Comparison of ENCODE assay signal across 12 cellular contexts in the genomic region with DNA sequence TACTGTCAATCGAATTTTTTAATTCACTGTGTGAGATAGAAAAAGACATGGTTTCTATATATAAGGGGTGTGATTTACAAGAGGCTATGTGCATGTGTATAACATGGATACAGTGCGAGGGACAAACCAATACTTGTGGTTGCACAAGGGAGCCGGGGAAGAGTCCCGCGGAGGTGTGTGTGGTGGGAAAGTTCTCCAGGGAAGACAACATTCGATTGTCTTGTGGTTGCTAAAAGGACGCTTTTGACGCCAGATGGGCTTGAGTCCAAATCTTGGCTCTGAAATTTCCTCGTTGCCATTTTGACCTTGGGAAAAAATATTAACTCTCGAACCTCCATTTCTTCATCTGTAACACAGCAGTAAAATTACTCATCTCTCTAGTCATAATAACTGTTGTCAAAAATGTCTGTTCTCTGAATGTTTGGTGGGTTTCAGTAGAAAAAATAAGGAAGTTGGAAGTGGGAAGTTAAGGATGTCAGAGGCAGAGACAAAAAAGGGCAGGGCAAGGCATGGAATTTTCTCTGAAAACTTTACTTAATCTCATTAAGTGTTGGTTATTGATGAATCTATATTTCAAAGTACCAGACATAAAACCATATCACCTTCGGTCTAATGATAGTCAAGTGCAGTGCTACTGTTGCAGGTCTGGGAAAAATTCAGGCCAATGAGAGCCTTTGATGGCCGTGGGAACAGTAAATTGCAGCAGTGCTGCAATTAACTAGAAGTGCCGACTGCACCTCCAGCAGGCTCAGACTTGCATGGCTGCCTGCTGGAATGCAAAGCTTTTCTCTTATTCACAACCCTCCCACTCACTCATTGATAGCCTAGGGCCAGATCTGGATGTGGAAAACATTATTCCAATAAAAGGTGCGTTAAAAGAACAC. TPM values are rescaled to one million over a fixed set of nuclear protein-coding genes. Genes with fewer than 3 reads are reported as not detected.
DNase-seq lines count a peak whose midpoint lies in the region; ATAC-seq and TF ChIP-seq lines count a peak whose summit lies in the region.
"Had no signal": no experiment of that assay in that cellular context is flagged by ENCODE, and none has a peak within 500 bp of the region (broad histone marks: within the 10 kb centered on the region; RNA-seq: fewer than 3 reads in every experiment).

No MANE protein-coding gene starts in this region.

- H3K36me3 ChIP-seq in breast epithelium (no peaks in the 10 kb centered on the region), upper lobe of right lung (no peaks in the 10 kb centered on the region)

- peaks cover 6 to 21% of the 10 kb centered on the region in 2 donors for H3K4me1 ChIP-seq in breast epithelium
- peaks cover 14% of the 10 kb centered on the region for H3K4me1 ChIP-seq in upper lobe of right lung

- H3K4me3 ChIP-seq in breast epithelium (peak overlapping the region in 2 of 3 donors; percentile 7 to 39), upper lobe of right lung (no peak overlapping the region)

- no peaks in the 10 kb centered on the region for H3K4me1 Mint-ChIP-seq in T-helper 2 cell treated with Interferon-gamma antibody and Interleukin-4, amounts not matched to agents 5 μg/mL and 100 μg/mL, for 36 hours (ENCODE audit: low read depth)

- H3K27ac ChIP-seq in breast epithelium (peak overlapping the region; percentile 54 to 75), upper lobe of right lung (no peak overlapping the region), substantia nigra (ENCODE audit: low read depth, low read length, poor library complexity, severe bottlenecking) (no peak overlapping the region)
- H3K27ac ChIP-seq: 22Rv1 had no signal

- TF ChIP-seq POLR2A in breast epithelium (IDR thresholded peaks at IDR 0.05): no peak

- no peaks in the 10 kb centered on the region for H3K27me3 ChIP-seq in breast epithelium
- H3K27me3 ChIP-seq in upper lobe of right lung: no peaks in the 10 kb centered on the region

- TF ChIP-seq CTCF in breast epithelium (IDR thresholded peaks at IDR 0.05): no peak
- TF ChIP-seq CTCF in upper lobe of right lung (IDR thresholded peaks at IDR 0.05): no peak

- peak overlapping the region; percentile 41 for H3K27ac Mint-ChIP-seq in T-helper 2 cell treated with Interferon-gamma antibody and Interleukin-4, amounts not matched to agents 5 μg/mL and 100 μg/mL, for 36 hours
- H3K27ac Mint-ChIP-seq: activated T-helper 2 cell treated with anti-CD3 and anti-CD28 coated beads, Interferon-gamma antibody, Interleukin-2, Interleukin-4, amounts not matched to agents 10 μg/mL and 5 μg/mL and 100 μg/mL, durations not matched to agents 14 hours and 24 hours and 36 hours had no signal

- H3K36me3 Mint-ChIP-seq in T-helper 2 cell treated with Interferon-gamma antibody and Interleukin-4, amounts not matched to agents 5 μg/mL and 100 μg/mL, for 36 hours (ENCODE audit: low read depth): no peaks in the 10 kb centered on the region

- intact Hi-C loops in breast epithelium (cut with DNase I; ENCODE audit: low total_unique reads) (no loop called here), upper lobe of right lung (cut with DNase I) (no loop called here), posterior vena cava (cut with DNase I) (loop anchor here in 1 of 2 donors (10.0 kb wide), 1 partner anchor 272 kb away; no protein-coding TSS in a partner anchor)

- ATAC-seq in upper lobe of right lung: peak; percentile 49

- H3K4me3 Mint-ChIP-seq in T-helper 2 cell treated with Interferon-gamma antibody and Interleukin-4, amounts not matched to agents 5 μg/mL and 100 μg/mL, for 36 hours: no peak overlapping the region

- no peak for DNase-seq in T-helper 2 cell treated with Interferon-gamma antibody and Interleukin-4, amounts not matched to agents 5 μg/mL and 100 μg/mL, for 36 hours (ENCODE audit: low spot score)
- DNase-seq in T-helper 2 cell: no peak
- DNase-seq in breast epithelium (ENCODE audit: low spot score in 2 of 2): peak in 1 of 2 donors; percentile 83
- peak; percentile 68 for DNase-seq in kidney tubule cell (ENCODE audit: low spot score)
- no peak for DNase-seq in upper lobe of right lung
- no peak for DNase-seq in AG20443 (ENCODE audit: low spot score)
- no peak for DNase-seq in substantia nigra (lab: John Stamatoyannopoulos, UW)
- no peak for DNase-seq in posterior vena cava (ENCODE audit: low spot score)
- DNase-seq: activated CD4-positive, alpha-beta T cell treated with anti-CD3 and anti-CD28 coated beads, Interleukin-2, amount 50 U/mL, for 1 hour; Karpas-422 had no signal

- H3K9me3 ChIP-seq in breast epithelium (no peaks in the 10 kb centered on the region), upper lobe of right lung (no peaks in the 10 kb centered on the region)

- H3K9me3 Mint-ChIP-seq in T-helper 2 cell treated with Interferon-gamma antibody and Interleukin-4, amounts not matched to agents 5 μg/mL and 100 μg/mL, for 36 hours: peaks cover 15% of the 10 kb centered on the region

- H3K27me3 Mint-ChIP-seq in T-helper 2 cell treated with Interferon-gamma antibody and Interleukin-4, amounts not matched to agents 5 μg/mL and 100 μg/mL, for 36 hours (ENCODE audit: low read depth): no peaks in the 10 kb centered on the region

RNA-seq across cellular contexts. Expression of a gene that starts 16.6 kb away (rescaled TPM):
- total RNA-seq in breast epithelium (100 to 1,000 TPM in 2 of 3 donors, 10 to 100 TPM in 1; 63.9 to 125 (median 101) TPM), upper lobe of right lung (129 TPM), posterior vena cava (100 to 1,000 TPM in 1 of 2 donors, 10 to 100 TPM in 1; 79.3 to 101 TPM)
- total RNA-seq: activated T-helper 2 cell treated with anti-CD3 and anti-CD28 coated beads, Interferon-gamma antibody, Interleukin-2, Interleukin-4, amounts not matched to agents 10 μg/mL and 5 μg/mL and 100 μg/mL, durations not matched to agents 14 hours and 24 hours and 36 hours had no signal

Comparison
In these comparisons a context has a peak if more than half of its experiments do, and no peak if none do; other contexts are left out.
1. H3K27ac ChIP-seq: peak in breast epithelium (2 of 2); none in upper lobe of right lung (single experiment) and substantia nigra (single experiment).